8 cellular contexts compared by ENCODE assay signal in genomic region chr15:75367913-75368688, GRCh38. TPM values are rescaled to one million over a fixed set of nuclear protein-coding genes. Genes with fewer than 3 reads are reported as not detected.
A peak's percentile ranks its signal among the peaks of the same experiment; 100 is the strongest.
DNase-seq lines count a peak whose midpoint lies in the region; ATAC-seq and TF ChIP-seq lines count a peak whose summit lies in the region.

TSS of gene MAN2C1 (minus strand) at chr15:75368607. CDS start at chr15:75368583, 24 bp downstream.

- peaks cover 11% of the 10 kb centered on the region for H3K4me1 ChIP-seq in testis

- no peak for TF ChIP-seq POLR2A in testis (IDR thresholded peaks at IDR 0.05)

- H3K27ac Mint-ChIP-seq in activated naive CD4-positive, alpha-beta T cell treated with anti-CD3 and anti-CD28 coated beads, Interleukin-2, amount 50 U/mL, for 72 hours, result peak within 1 kb of the TSS; percentile 95

- H3K4me3 ChIP-seq in GM12864 (ENCODE audit: low read depth, low read length) (peak within 1 kb of the TSS; percentile 72), testis (peak within 1 kb of the TSS; percentile 93 to 94)

- H3K27ac ChIP-seq in testis, result peak within 1 kb of the TSS; percentile 95 to 98

- DNase-seq in GM12864 (ENCODE audit: low read depth) (peak; percentile 96), NCI-H1092 treated with DMSO at 0.1 percent for 48 hours (lab: John Stamatoyannopoulos, UW) (peak; percentile 85), SKM-1 (lab: John Stamatoyannopoulos, UW; ENCODE audit: unreplicated experiment) (peak; percentile 90), glomerular endothelial cell (ENCODE audit: extremely low read depth, low read depth, low spot score) (peak; percentile 64), omental fat pad (ENCODE audit: low spot score) (peak; percentile 91), testis (peak; percentile 98)
- DNase-seq in activated naive CD4-positive, alpha-beta T cell treated with anti-CD3 and anti-CD28 coated beads, Interleukin-2, amount 50 U/mL, for 72 hours (ENCODE audit: low spot score in 2 of 2), result peak; percentile 93 to 95

- no peaks in the 10 kb centered on the region for H3K27me3 ChIP-seq in testis

- H3K9me3 Mint-ChIP-seq in activated naive CD4-positive, alpha-beta T cell treated with anti-CD3 and anti-CD28 coated beads, Interleukin-2, amount 50 U/mL, for 72 hours, result no peaks in the 10 kb centered on the region

- no peaks in the 10 kb centered on the region for H3K36me3 ChIP-seq in testis (ENCODE audit: low read depth, missing control alignments)

- intact Hi-C loops in testis (cut with DNase I; ENCODE audit: low total_unique reads), result loop anchor here (10.0 kb wide), 1 partner anchor 257 kb away; the partner anchor contains the start of gene SNUPN

- H3K36me3 Mint-ChIP-seq in activated naive CD4-positive, alpha-beta T cell treated with anti-CD3 and anti-CD28 coated beads, Interleukin-2, amount 50 U/mL, for 72 hours, result peaks cover 0 to 16% of the 10 kb centered on the region in 2 donors

- 0 to 1% methylated on average over 11 to 42 of the region's 67 CpGs for WGBS in testis, 2 donors

- TF ChIP-seq CTCF in GM12864 (IDR thresholded peaks at IDR 0.05; ENCODE audit: low read depth, low read length, missing control alignments) (peak; percentile 81), omental fat pad (IDR thresholded peaks at IDR 0.05) (no peak), testis (IDR thresholded peaks at IDR 0.05) (peak; percentile 61 to 80 (median 76))

- no peaks in the 10 kb centered on the region for H3K9me3 ChIP-seq in testis

- ATAC-seq in HG02623 (IDR thresholded peaks at IDR 0.05; ENCODE audit: unreplicated experiment), result peak; percentile 78
- ATAC-seq in activated naive CD4-positive, alpha-beta T cell treated with anti-CD3 and anti-CD28 coated beads, Interleukin-2, amount 50 U/mL, for 72 hours, result peak; percentile 93 to 95
- ATAC-seq in omental fat pad (ENCODE audit: low FRiP score), result peak; percentile 97

RNA-seq across cellular contexts. Expression of gene MAN2C1, which starts in this region (rescaled TPM):
- 100 to 1,000 TPM; 106 to 167 TPM for total RNA-seq in activated naive CD4-positive, alpha-beta T cell treated with anti-CD3 and anti-CD28 coated beads, Interleukin-2, amount 50 U/mL, for 72 hours
- total RNA-seq in glomerular endothelial cell, result 118 and 148 TPM in 2 replicates
- 100 to 1,000 TPM; 108 to 391 (median 171) TPM for total RNA-seq in omental fat pad
- 100 to 1,000 TPM; 256 to 343 TPM for total RNA-seq in testis
- polyA plus RNA-seq in testis (ENCODE audit: insufficient read depth, low read depth, low replicate concordance), result 171 TPM

Comparison
In these comparisons a context has a peak if more than half of its experiments do, and no peak if none do; other contexts are left out.
1. Peak in every context shown above with its lines: DNase-seq, ATAC-seq, H3K4me3 ChIP-seq and H3K27ac ChIP-seq.
2. CTCF ChIP-seq: peak in GM12864 (single experiment) and testis (3 of 3); none in omental fat pad (0 of 3).